In genomic region chrX:39456894-39457600, GRCh38 we compare ENCODE assay signal across 11 cellular contexts.
"Had no signal": no experiment of that assay in that cellular context is flagged by ENCODE, and none has a peak within 500 bp of the region (broad histone marks: within the 10 kb centered on the region; RNA-seq: fewer than 3 reads in every experiment).

No MANE protein-coding gene starts in this region.

- DNase-seq: activated naive CD8-positive, alpha-beta T cell treated with anti-CD3 and anti-CD28 coated beads for 36 hours; kidney; left ventricle myocardium inferior; mesendoderm; right lobe of liver; spleen; SW 1271; upper lobe of right lung had no signal

- H3K4me1 ChIP-seq: breast epithelium, left ventricle myocardium inferior, prostate gland, spleen, upper lobe of right lung had no signal

- H3K9me3 ChIP-seq: left ventricle myocardium inferior, prostate gland, right lobe of liver, upper lobe of right lung had no signal

- ATAC-seq: activated CD4-positive, CD25-positive, alpha-beta regulatory T cell treated with anti-CD3 and anti-CD28 coated beads, Interleukin-2, amount 50 U/mL, for 24 hours; upper lobe of right lung had no signal

- H3K27ac ChIP-seq: breast epithelium, left ventricle myocardium inferior, prostate gland, right lobe of liver, spleen, upper lobe of right lung had no signal

- H3K36me3 ChIP-seq: breast epithelium, left ventricle myocardium inferior, prostate gland, right lobe of liver, spleen, upper lobe of right lung had no signal

- H3K4me3 ChIP-seq: breast epithelium, left ventricle myocardium inferior, prostate gland, right lobe of liver, spleen, upper lobe of right lung had no signal
